In the genomic region with DNA sequence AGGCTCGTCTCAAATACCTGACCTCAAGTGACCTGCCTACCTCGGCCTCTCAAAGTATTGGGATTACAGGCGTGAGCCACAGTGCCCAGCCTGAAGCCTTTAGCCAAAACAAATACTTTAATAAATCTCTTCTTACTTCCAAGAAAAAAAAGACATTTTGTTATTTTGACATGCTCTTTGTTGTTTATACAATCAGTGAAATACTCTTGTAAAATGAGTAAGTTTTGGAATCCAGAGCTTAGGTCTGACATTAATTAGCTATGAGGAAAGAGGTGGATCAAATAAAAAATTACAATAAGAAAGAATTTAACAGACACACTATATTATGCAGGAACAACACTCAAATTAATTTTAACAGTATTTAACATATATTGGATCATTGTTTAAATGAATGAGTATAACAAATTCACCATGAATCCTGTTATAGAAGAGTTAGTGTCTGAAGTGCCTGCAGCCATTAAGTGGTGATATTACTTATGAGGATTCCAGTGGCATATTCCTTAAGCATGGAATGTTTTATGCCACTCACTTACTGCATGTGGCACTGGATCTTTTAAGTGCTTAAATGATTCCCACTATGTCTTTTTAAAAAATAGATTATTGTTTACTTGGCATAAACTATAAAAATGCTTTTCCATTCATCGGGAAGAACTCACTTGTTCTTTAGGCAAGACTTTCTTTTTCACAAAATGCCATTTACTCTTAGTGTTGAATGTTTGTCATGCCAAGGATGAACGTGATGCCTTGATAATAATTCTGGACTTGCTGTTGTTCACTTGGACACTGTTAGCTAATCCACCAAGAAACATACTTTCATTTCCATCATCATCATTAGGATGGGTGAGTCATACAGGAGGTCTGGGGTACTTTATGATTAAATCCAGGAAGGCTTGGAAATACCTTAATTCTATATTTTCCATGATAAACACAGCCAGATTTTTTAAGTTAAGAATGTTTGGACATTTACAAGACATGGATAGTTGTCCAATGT, we compare ENCODE assay signal across 16 cellular contexts.
"Had no signal": no experiment of that assay in that cellular context is flagged by ENCODE, and none has a peak within 500 bp of the region (broad histone marks: within the 10 kb centered on the region; RNA-seq: fewer than 3 reads in every experiment).

No MANE protein-coding gene starts in this region.

- H3K79me2 ChIP-seq: parathyroid adenoma had no signal

- H3K27ac ChIP-seq: esophagus squamous epithelium, parathyroid adenoma, thyroid gland, uterus had no signal

- H3K4me3 ChIP-seq: esophagus squamous epithelium, lung, thyroid gland, uterus had no signal

- FAIRE-seq: colon, islet of Langerhans had no signal

- H3K4me1 ChIP-seq: esophagus squamous epithelium, parathyroid adenoma, thyroid gland, uterus had no signal

- H3K36me3 ChIP-seq: esophagus squamous epithelium, thyroid gland, uterus had no signal

- H2AFZ ChIP-seq: parathyroid adenoma had no signal

- DNase-seq: activated CD4-positive, alpha-beta memory T cell treated with anti-CD3 and anti-CD28 coated beads for 36 hours; activated CD4-positive, alpha-beta T cell treated with anti-CD3 and anti-CD28 coated beads for 36 hours; activated naive CD4-positive, alpha-beta T cell treated with anti-CD3 and anti-CD28 coated beads, Interleukin-2, amount 10 ng/mL, durations not matched to agents 7 days and 5 days; activated T-cell treated with anti-CD3 and anti-CD28 coated beads, Interleukin-2, amount 50 U/mL, for 24 hours; esophagus squamous epithelium; left colon; naive thymus-derived CD4-positive, alpha-beta T cell; stimulated activated CD4-positive, alpha-beta T cell treated with anti-CD3 and anti-CD28 coated beads, Interleukin-2, amount 100 ng/mL, for 48 hours; T-helper 17 cell; thyroid gland; uterus had no signal

- H3K27me3 ChIP-seq: esophagus squamous epithelium, thyroid gland, uterus had no signal

- H3K9ac ChIP-seq: parathyroid adenoma had no signal

- ATAC-seq: activated CD4-positive, alpha-beta T cell treated with anti-CD3 and anti-CD28 coated beads for 36 hours; left colon; naive thymus-derived CD4-positive, alpha-beta T cell; stimulated activated memory B cell treated with anti-CD40 and anti-IgM and Interleukin-4, amounts not matched to agents 10 μg/mL and 1 μg/mL and 100 μg/mL, for 72 hours; T-helper 17 cell had no signal

- H3K9me3 ChIP-seq: esophagus squamous epithelium, thyroid gland, uterus had no signal
